14 cellular contexts compared by ENCODE assay signal in the genomic region with DNA sequence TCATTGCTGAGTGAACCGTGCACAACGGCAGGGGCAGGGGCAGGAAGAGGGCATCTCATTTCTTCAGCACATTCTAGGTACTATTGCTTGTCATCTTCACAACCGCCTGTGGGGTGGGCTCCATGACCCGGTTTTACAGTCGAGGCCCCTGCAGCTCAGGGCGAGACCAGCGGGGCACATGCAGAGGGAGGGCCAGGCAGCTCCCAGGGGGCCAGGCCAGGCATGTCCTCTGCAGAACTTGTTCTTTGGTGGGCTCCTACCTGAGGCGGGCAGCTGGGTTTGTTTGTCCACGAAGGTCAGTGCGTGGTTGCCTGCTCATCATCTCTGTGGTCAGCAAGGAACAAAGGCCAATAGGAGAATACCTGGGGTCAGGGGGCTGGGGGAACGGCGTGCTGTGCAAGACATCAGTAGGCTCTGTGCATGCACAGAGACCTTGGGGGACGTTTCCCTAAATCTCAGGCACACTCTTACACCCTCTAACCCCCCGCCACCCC.
DNase-seq lines count a peak whose midpoint lies in the region; ATAC-seq, FAIRE-seq and TF ChIP-seq lines count a peak whose summit lies in the region.
"Had no signal": no experiment of that assay in that cellular context is flagged by ENCODE, and none has a peak within 500 bp of the region (broad histone marks: within the 10 kb centered on the region; RNA-seq: fewer than 3 reads in every experiment).

No MANE protein-coding gene starts in this region.

- ATAC-seq in GM19351 (IDR thresholded peaks at IDR 0.05; ENCODE audit: unreplicated experiment) (no peak), HG02588 (IDR thresholded peaks at IDR 0.05; ENCODE audit: unreplicated experiment) (no peak)
- ATAC-seq: foreskin keratinocyte had no signal

- no TSS peak for BruUV-seq in Caco-2 (replicated peaks; lab: Mats Ljungman, UMichigan)

- peaks cover 22% of the 10 kb centered on the region for H3K27me3 Mint-ChIP-seq in Caco-2 (ENCODE audit: insufficient read depth, unreplicated experiment)
- H3K27me3 Mint-ChIP-seq in nephron (ENCODE audit: low read depth) = peaks cover 97% of the 10 kb centered on the region

- H3K4me3 Mint-ChIP-seq in Caco-2 (ENCODE audit: unreplicated experiment) (peak overlapping the region; percentile 73), nephron (peak overlapping the region; percentile 63 to 76 (median 67))

- H3K4me1 Mint-ChIP-seq in Caco-2 (ENCODE audit: low read depth, unreplicated experiment) = no peaks in the 10 kb centered on the region
- peaks cover 7% of the 10 kb centered on the region for H3K4me1 Mint-ChIP-seq in nephron

- DNase-seq in Caco-2 (no peak), NCI-H146 (lab: John Stamatoyannopoulos, UW) (peak; percentile 36), epithelial cell of proximal tubule (ENCODE audit: low read depth) (no peak), NCI-H2107 treated with DMSO at 0.1 percent for 48 hours (lab: John Stamatoyannopoulos, UW; ENCODE audit: unreplicated experiment) (no peak), urothelium cell line (ENCODE audit: low spot score) (no peak)
- DNase-seq: activated CD4-positive, alpha-beta T cell treated with anti-CD3 and anti-CD28 coated beads for 1 hour; KG1; NCI-H226; Right ventricle myocardium superior; T-helper 2 cell had no signal

- intact Hi-C loops in Caco-2 (cut with micrococcal nuclease; ENCODE audit: unreplicated experiment) = loop anchor here (2.0 to 5.0 kb wide), 2 partner anchors 43 to 236 kb away; no protein-coding TSS in a partner anchor

- no peaks in the 10 kb centered on the region for H3K36me3 Mint-ChIP-seq in Caco-2 (ENCODE audit: insufficient read depth, unreplicated experiment)
- no peaks in the 10 kb centered on the region for H3K36me3 Mint-ChIP-seq in nephron (ENCODE audit: low read depth)

- H3K9me3 ChIP-seq in Caco-2 = no peaks in the 10 kb centered on the region

- H3K27me3 ChIP-seq in Caco-2 (replicated peaks; ENCODE audit: control insufficient read depth, insufficient read depth, low read length) = peaks cover 3% of the 10 kb centered on the region

- H3K4me3 ChIP-seq in Caco-2 (ENCODE audit: low read depth, low read length) (no peak overlapping the region), epithelial cell of proximal tubule (ENCODE audit: low read depth, low read length) (peak overlapping the region; percentile 59)

- peaks cover 21% of the 10 kb centered on the region for H3K4me1 ChIP-seq in Caco-2

- H3K9me3 Mint-ChIP-seq in Caco-2 (ENCODE audit: unreplicated experiment) (peaks cover 9% of the 10 kb centered on the region), nephron (peaks cover 4% of the 10 kb centered on the region)

- FAIRE-seq in urothelium cell line (lab: Jason Lieb, UNC) = no peak

- H3K27ac Mint-ChIP-seq in Caco-2 (ENCODE audit: unreplicated experiment) = no peak overlapping the region
- no peak overlapping the region for H3K27ac Mint-ChIP-seq in nephron

- POLR2A ChIA-PET in Caco-2 (lab: Charles Lee) = no interaction called here

- no peaks in the 10 kb centered on the region for H3K36me3 ChIP-seq in Caco-2 (ENCODE audit: control insufficient read depth, insufficient read depth, low read length)

- CTCF ChIA-PET in Caco-2 (lab: Charles Lee) = interaction anchor here (2.5 kb wide), 1 partner anchor 44 kb away, joined by 24 read pairs; no protein-coding TSS in a partner anchor

- TF ChIP-seq CTCF in Caco-2 (IDR thresholded peaks at IDR 0.05; ENCODE audit: insufficient read depth in 1 of 2, low read depth in 1 of 2, low read length in 1 of 2, severe bottlenecking in 1 of 2, unreplicated experiment in 1 of 2) = no peak
- no peak for TF ChIP-seq CTCF in epithelial cell of proximal tubule (conservative IDR thresholded peaks at IDR 0.05; ENCODE audit: low read depth, low read length)
- TF ChIP-seq CTCF in nephron (IDR thresholded peaks at IDR 0.05; ENCODE audit: unreplicated experiment in 3 of 3) = no peak
